In genomic region chr1:18238190-18238589, GRCh38 we compare ENCODE assay signal across 10 cellular contexts.
"Had no signal": no experiment of that assay in that cellular context is flagged by ENCODE, and none has a peak within 500 bp of the region (broad histone marks: within the 10 kb centered on the region; RNA-seq: fewer than 3 reads in every experiment).

No MANE protein-coding gene starts in this region.

- H2AFZ ChIP-seq: GM23248 had no signal

- H3K9me3 ChIP-seq: HAP-1 had no signal

- H3K36me3 ChIP-seq: HAP-1 had no signal

- DNase-seq: GM23248, GOT3, HFFc6, IMR-90, KG1 had no signal

- H3K4me3 ChIP-seq: GM23248, HAP-1, K562 had no signal

- ATAC-seq: HCT116, K562 had no signal

- H3K27ac ChIP-seq: GM23248 had no signal

- H3K9ac ChIP-seq: GM23248 had no signal

- H3K4me1 ChIP-seq: HAP-1 had no signal

- FAIRE-seq: H54, HTR-8/SVneo, K562 had no signal
